In genomic region chr11:102666331-102666957, GRCh38 we compare ENCODE assay signal across 8 cellular contexts. TPM values are rescaled to one million over a fixed set of nuclear protein-coding genes. Genes with fewer than 3 reads are reported as not detected.
A peak's percentile ranks its signal among the peaks of the same experiment; 100 is the strongest.
DNase-seq lines count a peak whose midpoint lies in the region; ATAC-seq and TF ChIP-seq lines count a peak whose summit lies in the region.

No MANE protein-coding gene starts in this region.

- no peak overlapping the region for H3K4me2 ChIP-seq in OCI-LY1 (ENCODE audit: low read length)

- intact Hi-C loops in colonic mucosa (cut with DNase I), result loop anchor here (10.0 kb wide), 3 partner anchors 72 to 322 kb away; partner anchors contain the start of gene BIRC2

- TF ChIP-seq CTCF in OCI-LY1 (IDR thresholded peaks at IDR 0.05; ENCODE audit: low read length) (peak; percentile 86), colonic mucosa (IDR thresholded peaks at IDR 0.05) (peak; percentile 80)

- H3K27me3 ChIP-seq in OCI-LY1 (ENCODE audit: insufficient read depth, low read length) (no peaks in the 10 kb centered on the region), colonic mucosa (no peaks in the 10 kb centered on the region)

- H3K27ac ChIP-seq in OCI-LY1 (ENCODE audit: low read depth, low read length, poor library complexity, severe bottlenecking) (no peak overlapping the region), colonic mucosa (no peak overlapping the region)

- H3K4me1 ChIP-seq in OCI-LY1 (ENCODE audit: insufficient read depth, low read length, severe bottlenecking) (no peaks in the 10 kb centered on the region), colonic mucosa (no peaks in the 10 kb centered on the region)

- DNase-seq in COR-L47 (lab: John Stamatoyannopoulos, UW), result peak; percentile 45
- peak; percentile 31 for DNase-seq in colonic mucosa
- peak; percentile 67 for DNase-seq in medulla oblongata (ENCODE audit: extremely low spot score)
- no peak for DNase-seq in mesenteric fat pad (ENCODE audit: low spot score)
- no peak for DNase-seq in activated CD8-positive, alpha-beta memory T cell treated with anti-CD3 and anti-CD28 coated beads, Interleukin-2, amount 50 U/mL, for 4 hours

- no peaks in the 10 kb centered on the region for H3F3A ChIP-seq in OCI-LY1 (ENCODE audit: insufficient read depth, low read length)

- no peaks in the 10 kb centered on the region for H3K79me2 ChIP-seq in OCI-LY1 (ENCODE audit: insufficient read depth, low read length)

- ATAC-seq in GM18502 (IDR thresholded peaks at IDR 0.05; ENCODE audit: poor library complexity, unreplicated experiment), result peak; percentile 63
- peak; percentile 69 for ATAC-seq in HG03354 (IDR thresholded peaks at IDR 0.05; ENCODE audit: poor library complexity, severe bottlenecking, unreplicated experiment)

- H3K9me2 ChIP-seq in OCI-LY1 (ENCODE audit: low read depth, low read length), result no peaks in the 10 kb centered on the region

- H3K9me3 ChIP-seq in OCI-LY1 (ENCODE audit: low read length), result no peaks in the 10 kb centered on the region
- no peaks in the 10 kb centered on the region for H3K9me3 ChIP-seq in colonic mucosa

- no peak overlapping the region for H2AFZ ChIP-seq in OCI-LY1 (ENCODE audit: low read length)

- H3K36me3 ChIP-seq in OCI-LY1 (ENCODE audit: insufficient read depth, low read length), result no peaks in the 10 kb centered on the region
- no peaks in the 10 kb centered on the region for H3K36me3 ChIP-seq in colonic mucosa

- H3K9ac ChIP-seq in OCI-LY1 (ENCODE audit: low read length) (no peak overlapping the region), colonic mucosa (ENCODE audit: low read depth in 2 of 2, low read length in 2 of 2) (no peak overlapping the region)

- no peaks in the 10 kb centered on the region for H4K20me1 ChIP-seq in OCI-LY1 (ENCODE audit: insufficient read depth, low read length)

- H3K4me3 ChIP-seq in OCI-LY1 (ENCODE audit: low read depth, low read length, poor library complexity, severe bottlenecking), result no peak overlapping the region
- H3K4me3 ChIP-seq in colonic mucosa, result no peak overlapping the region

RNA-seq across cellular contexts. Expression of gene MMP27, which starts 39.1 kb away (rescaled TPM):
- total RNA-seq in colonic mucosa, result under 1 TPM in 1 of 2 donors, not detected in 1; 0.16 TPM
- total RNA-seq in mesenteric fat pad, result not detected

RNA-seq across cellular contexts. Expression of gene MMP20, which starts 41.3 kb away (rescaled TPM):
- not detected for total RNA-seq in colonic mucosa
- total RNA-seq in mesenteric fat pad, result not detected

RNA-seq across cellular contexts. Expression of gene MMP8, which starts 58.3 kb away (rescaled TPM):
- total RNA-seq in colonic mucosa (not detected), mesenteric fat pad (2.6 TPM)

Comparison
In these comparisons a context has a peak if more than half of its experiments do, and no peak if none do; other contexts are left out.
1. DNase-seq: peak in COR-L47 (single experiment), colonic mucosa (single experiment) and medulla oblongata (single experiment); none in mesenteric fat pad (single experiment) and activated CD8-positive, alpha-beta memory T cell treated with anti-CD3 and anti-CD28 coated beads, Interleukin-2, amount 50 U/mL, for 4 hours (single experiment).